In the genomic region with DNA sequence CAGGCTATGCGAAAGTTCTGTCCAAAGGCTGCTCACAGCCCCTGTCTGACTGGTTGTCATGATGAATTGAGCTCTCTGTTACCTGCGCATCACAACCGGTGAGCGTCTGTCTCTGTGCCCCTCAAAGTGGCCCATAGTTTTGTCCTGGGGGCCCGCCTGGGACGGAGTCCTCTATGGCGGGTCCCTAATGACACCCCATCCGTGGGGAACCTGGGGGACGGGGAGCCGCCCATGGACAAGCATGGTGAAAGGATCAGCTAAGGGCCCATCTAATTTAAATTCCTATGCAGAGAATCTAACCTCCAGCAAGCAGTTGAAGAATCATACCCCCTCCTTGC, we compare ENCODE assay signal across 8 cellular contexts. TPM values are rescaled to one million over a fixed set of nuclear protein-coding genes. Genes with fewer than 3 reads are reported as not detected.
DNase-seq lines count a peak whose midpoint lies in the region; ATAC-seq and TF ChIP-seq lines count a peak whose summit lies in the region.

No MANE protein-coding gene starts in this region.

- H3K27ac Mint-ChIP-seq in activated T-helper 2 cell treated with anti-CD3 and anti-CD28 coated beads, Interferon-gamma antibody, Interleukin-2, Interleukin-4, amounts not matched to agents 10 μg/mL and 5 μg/mL and 100 μg/mL, durations not matched to agents 14 hours and 24 hours and 36 hours = peak overlapping the region; percentile 97

- peaks cover 31% of the 10 kb centered on the region for H3K4me1 Mint-ChIP-seq in activated T-helper 2 cell treated with anti-CD3 and anti-CD28 coated beads, Interferon-gamma antibody, Interleukin-2, Interleukin-4, amounts not matched to agents 10 μg/mL and 5 μg/mL and 100 μg/mL, durations not matched to agents 14 hours and 24 hours and 36 hours (ENCODE audit: low read depth)

- ATAC-seq in GM18502 (IDR thresholded peaks at IDR 0.05; ENCODE audit: poor library complexity, unreplicated experiment) (peak; percentile 15), HG02852 (IDR thresholded peaks at IDR 0.05; ENCODE audit: unreplicated experiment) (peak; percentile 4), thoracic aorta (ENCODE audit: insufficient number of reproducible peaks, low FRiP score, low read depth) (no peak)

- H3K36me3 ChIP-seq in iPS-20b (ENCODE audit: insufficient read depth, low read depth, low read length) (peaks cover 23% of the 10 kb centered on the region; the same call in 1 of the 2 replicates), thoracic aorta (peaks cover 12% of the 10 kb centered on the region)

- no peaks in the 10 kb centered on the region for H3K9me3 Mint-ChIP-seq in activated T-helper 2 cell treated with anti-CD3 and anti-CD28 coated beads, Interferon-gamma antibody, Interleukin-2, Interleukin-4, amounts not matched to agents 10 μg/mL and 5 μg/mL and 100 μg/mL, durations not matched to agents 14 hours and 24 hours and 36 hours

- H3K4me1 ChIP-seq in iPS-20b (ENCODE audit: insufficient read depth, low read length) = no peaks in the 10 kb centered on the region
- peaks cover 13 to 40% of the 10 kb centered on the region in 2 donors for H3K4me1 ChIP-seq in thoracic aorta (ENCODE audit: control insufficient read depth in 1 of 2, low read depth in 2 of 2)

- peak overlapping the region; percentile 93 for H3K9ac ChIP-seq in iPS-20b (ENCODE audit: low read depth, low read length)

- intact Hi-C loops in activated T-helper 2 cell treated with anti-CD3 and anti-CD28 coated beads, Interferon-gamma antibody, Interleukin-2, Interleukin-4, amounts not matched to agents 10 μg/mL and 5 μg/mL and 100 μg/mL, durations not matched to agents 14 hours and 24 hours and 36 hours (cut with micrococcal nuclease) = no loop called here

- no peaks in the 10 kb centered on the region for H3K27me3 Mint-ChIP-seq in activated T-helper 2 cell treated with anti-CD3 and anti-CD28 coated beads, Interferon-gamma antibody, Interleukin-2, Interleukin-4, amounts not matched to agents 10 μg/mL and 5 μg/mL and 100 μg/mL, durations not matched to agents 14 hours and 24 hours and 36 hours (ENCODE audit: low read depth)

- H3K4me3 ChIP-seq in iPS-20b (ENCODE audit: low read length) = peak overlapping the region; percentile 99
- H3K4me3 ChIP-seq in thoracic aorta = peak overlapping the region; percentile 80

- DNase-seq in activated T-helper 2 cell treated with anti-CD3 and anti-CD28 coated beads, Interferon-gamma antibody, Interleukin-2, Interleukin-4, amounts not matched to agents 10 μg/mL and 5 μg/mL and 100 μg/mL, durations not matched to agents 14 hours and 24 hours and 36 hours (ENCODE audit: low spot score) = no peak
- DNase-seq in thoracic aorta (ENCODE audit: low spot score) (no peak), NCI-H524 (lab: John Stamatoyannopoulos, UW) (no peak), CD1c-positive myeloid dendritic cell (ENCODE audit: extremely low spot score) (no peak)
- DNase-seq in activated effector memory CD4-positive, alpha-beta T cell treated with anti-CD3 and anti-CD28 coated beads, Interleukin-2, amount 50 U/mL, for 16 hours = no peak

- H3K27me3 ChIP-seq in iPS-20b (ENCODE audit: insufficient read depth, low read length) = no peaks in the 10 kb centered on the region
- no peaks in the 10 kb centered on the region for H3K27me3 ChIP-seq in thoracic aorta (replicated peaks; ENCODE audit: insufficient read depth)

- H3K36me3 Mint-ChIP-seq in activated T-helper 2 cell treated with anti-CD3 and anti-CD28 coated beads, Interferon-gamma antibody, Interleukin-2, Interleukin-4, amounts not matched to agents 10 μg/mL and 5 μg/mL and 100 μg/mL, durations not matched to agents 14 hours and 24 hours and 36 hours (ENCODE audit: low read depth) = peaks cover 34% of the 10 kb centered on the region

- H3K27ac ChIP-seq in iPS-20b (ENCODE audit: low read length) (peak overlapping the region; percentile 69), thoracic aorta (peak overlapping the region; percentile 74 to 86)

- peak overlapping the region; percentile 99 for H3K4me3 Mint-ChIP-seq in activated T-helper 2 cell treated with anti-CD3 and anti-CD28 coated beads, Interferon-gamma antibody, Interleukin-2, Interleukin-4, amounts not matched to agents 10 μg/mL and 5 μg/mL and 100 μg/mL, durations not matched to agents 14 hours and 24 hours and 36 hours (ENCODE audit: low read depth)

- H3K9me3 ChIP-seq in iPS-20b (ENCODE audit: insufficient read depth, low read depth, low read length) = no peaks in the 10 kb centered on the region
- no peaks in the 10 kb centered on the region for H3K9me3 ChIP-seq in thoracic aorta

- no peak for TF ChIP-seq CTCF in thoracic aorta (IDR thresholded peaks at IDR 0.05)

RNA-seq across cellular contexts. Expression of a gene that starts 0.5 kb away (rescaled TPM):
- total RNA-seq in activated T-helper 2 cell treated with anti-CD3 and anti-CD28 coated beads, Interferon-gamma antibody, Interleukin-2, Interleukin-4, amounts not matched to agents 10 μg/mL and 5 μg/mL and 100 μg/mL, durations not matched to agents 14 hours and 24 hours and 36 hours = 17.0 and 18.9 TPM in 2 replicates
- total RNA-seq in thoracic aorta = 10 to 100 TPM; 21.4 to 38.7 TPM

RNA-seq across cellular contexts. Expression of a gene that starts 0.7 kb away (rescaled TPM):
- 26.3 and 29.6 TPM in 2 replicates for total RNA-seq in activated T-helper 2 cell treated with anti-CD3 and anti-CD28 coated beads, Interferon-gamma antibody, Interleukin-2, Interleukin-4, amounts not matched to agents 10 μg/mL and 5 μg/mL and 100 μg/mL, durations not matched to agents 14 hours and 24 hours and 36 hours
- total RNA-seq in thoracic aorta = 10 to 100 TPM; 37.4 to 44.3 TPM

RNA-seq across cellular contexts. Expression of a gene that starts 27.3 kb away (rescaled TPM):
- 94.0 and 96.5 TPM in 2 replicates for total RNA-seq in activated T-helper 2 cell treated with anti-CD3 and anti-CD28 coated beads, Interferon-gamma antibody, Interleukin-2, Interleukin-4, amounts not matched to agents 10 μg/mL and 5 μg/mL and 100 μg/mL, durations not matched to agents 14 hours and 24 hours and 36 hours
- total RNA-seq in thoracic aorta = 100 to 1,000 TPM; 152 to 175 TPM

RNA-seq across cellular contexts. Expression of a gene that starts 55.1 kb away (rescaled TPM):
- 145 and 146 TPM in 2 replicates for total RNA-seq in activated T-helper 2 cell treated with anti-CD3 and anti-CD28 coated beads, Interferon-gamma antibody, Interleukin-2, Interleukin-4, amounts not matched to agents 10 μg/mL and 5 μg/mL and 100 μg/mL, durations not matched to agents 14 hours and 24 hours and 36 hours
- total RNA-seq in thoracic aorta = 10 to 100 TPM; 47.1 to 56.9 TPM
